1 cellular context compared by ENCODE assay signal in the genomic region with DNA sequence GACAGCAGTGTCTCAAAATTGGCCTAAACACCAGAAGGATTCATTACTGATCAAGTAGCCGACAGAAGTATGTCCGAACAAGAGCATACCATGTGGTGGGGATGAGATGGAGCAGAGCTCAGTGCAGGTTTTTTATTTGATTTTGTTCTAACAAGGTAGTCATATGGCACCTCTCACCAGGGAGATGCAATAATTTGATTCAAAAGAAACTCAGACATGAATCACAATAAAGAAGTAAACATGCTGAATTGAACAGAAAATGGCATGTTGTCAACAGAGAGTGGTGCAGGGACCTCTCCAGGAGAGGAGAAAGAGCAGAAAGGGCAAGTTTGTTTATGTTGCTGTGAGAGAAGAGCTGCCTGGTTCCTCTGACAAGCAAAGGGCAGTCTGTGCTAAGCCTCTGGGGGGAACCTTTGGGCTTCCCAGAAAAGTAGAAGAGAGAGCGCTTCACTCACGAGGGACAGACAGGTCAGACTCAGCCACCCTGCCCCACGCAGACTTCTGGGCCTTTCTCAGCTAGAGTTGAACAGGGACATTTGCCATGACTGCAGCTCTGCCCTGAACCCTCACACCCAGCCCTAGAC.
TF ChIP-seq lines count a peak whose summit lies in the region.

No MANE protein-coding gene starts in this region.

TF ChIP-seq in H1, 55 proteins besides CTCF, POLR2A, EP300 and RAD21 (continued from another document):
- TF ChIP-seq GABPA (IDR thresholded peaks at IDR 0.05; ENCODE audit: borderline replicate concordance, insufficient read depth, low read length) (no peak), HDAC2 (IDR thresholded peaks at IDR 0.05; ENCODE audit: borderline replicate concordance in 1 of 2, low read depth in 2 of 2, low read length in 2 of 2) (no peak), EGR1 (IDR thresholded peaks at IDR 0.05; ENCODE audit: borderline replicate concordance, low read depth, low read length) (no peak), SP4 (IDR thresholded peaks at IDR 0.05; ENCODE audit: low read length) (no peak), JUND (IDR thresholded peaks at IDR 0.05; ENCODE audit: low read length) (no peak)
- TF ChIP-seq, protein P1, sequence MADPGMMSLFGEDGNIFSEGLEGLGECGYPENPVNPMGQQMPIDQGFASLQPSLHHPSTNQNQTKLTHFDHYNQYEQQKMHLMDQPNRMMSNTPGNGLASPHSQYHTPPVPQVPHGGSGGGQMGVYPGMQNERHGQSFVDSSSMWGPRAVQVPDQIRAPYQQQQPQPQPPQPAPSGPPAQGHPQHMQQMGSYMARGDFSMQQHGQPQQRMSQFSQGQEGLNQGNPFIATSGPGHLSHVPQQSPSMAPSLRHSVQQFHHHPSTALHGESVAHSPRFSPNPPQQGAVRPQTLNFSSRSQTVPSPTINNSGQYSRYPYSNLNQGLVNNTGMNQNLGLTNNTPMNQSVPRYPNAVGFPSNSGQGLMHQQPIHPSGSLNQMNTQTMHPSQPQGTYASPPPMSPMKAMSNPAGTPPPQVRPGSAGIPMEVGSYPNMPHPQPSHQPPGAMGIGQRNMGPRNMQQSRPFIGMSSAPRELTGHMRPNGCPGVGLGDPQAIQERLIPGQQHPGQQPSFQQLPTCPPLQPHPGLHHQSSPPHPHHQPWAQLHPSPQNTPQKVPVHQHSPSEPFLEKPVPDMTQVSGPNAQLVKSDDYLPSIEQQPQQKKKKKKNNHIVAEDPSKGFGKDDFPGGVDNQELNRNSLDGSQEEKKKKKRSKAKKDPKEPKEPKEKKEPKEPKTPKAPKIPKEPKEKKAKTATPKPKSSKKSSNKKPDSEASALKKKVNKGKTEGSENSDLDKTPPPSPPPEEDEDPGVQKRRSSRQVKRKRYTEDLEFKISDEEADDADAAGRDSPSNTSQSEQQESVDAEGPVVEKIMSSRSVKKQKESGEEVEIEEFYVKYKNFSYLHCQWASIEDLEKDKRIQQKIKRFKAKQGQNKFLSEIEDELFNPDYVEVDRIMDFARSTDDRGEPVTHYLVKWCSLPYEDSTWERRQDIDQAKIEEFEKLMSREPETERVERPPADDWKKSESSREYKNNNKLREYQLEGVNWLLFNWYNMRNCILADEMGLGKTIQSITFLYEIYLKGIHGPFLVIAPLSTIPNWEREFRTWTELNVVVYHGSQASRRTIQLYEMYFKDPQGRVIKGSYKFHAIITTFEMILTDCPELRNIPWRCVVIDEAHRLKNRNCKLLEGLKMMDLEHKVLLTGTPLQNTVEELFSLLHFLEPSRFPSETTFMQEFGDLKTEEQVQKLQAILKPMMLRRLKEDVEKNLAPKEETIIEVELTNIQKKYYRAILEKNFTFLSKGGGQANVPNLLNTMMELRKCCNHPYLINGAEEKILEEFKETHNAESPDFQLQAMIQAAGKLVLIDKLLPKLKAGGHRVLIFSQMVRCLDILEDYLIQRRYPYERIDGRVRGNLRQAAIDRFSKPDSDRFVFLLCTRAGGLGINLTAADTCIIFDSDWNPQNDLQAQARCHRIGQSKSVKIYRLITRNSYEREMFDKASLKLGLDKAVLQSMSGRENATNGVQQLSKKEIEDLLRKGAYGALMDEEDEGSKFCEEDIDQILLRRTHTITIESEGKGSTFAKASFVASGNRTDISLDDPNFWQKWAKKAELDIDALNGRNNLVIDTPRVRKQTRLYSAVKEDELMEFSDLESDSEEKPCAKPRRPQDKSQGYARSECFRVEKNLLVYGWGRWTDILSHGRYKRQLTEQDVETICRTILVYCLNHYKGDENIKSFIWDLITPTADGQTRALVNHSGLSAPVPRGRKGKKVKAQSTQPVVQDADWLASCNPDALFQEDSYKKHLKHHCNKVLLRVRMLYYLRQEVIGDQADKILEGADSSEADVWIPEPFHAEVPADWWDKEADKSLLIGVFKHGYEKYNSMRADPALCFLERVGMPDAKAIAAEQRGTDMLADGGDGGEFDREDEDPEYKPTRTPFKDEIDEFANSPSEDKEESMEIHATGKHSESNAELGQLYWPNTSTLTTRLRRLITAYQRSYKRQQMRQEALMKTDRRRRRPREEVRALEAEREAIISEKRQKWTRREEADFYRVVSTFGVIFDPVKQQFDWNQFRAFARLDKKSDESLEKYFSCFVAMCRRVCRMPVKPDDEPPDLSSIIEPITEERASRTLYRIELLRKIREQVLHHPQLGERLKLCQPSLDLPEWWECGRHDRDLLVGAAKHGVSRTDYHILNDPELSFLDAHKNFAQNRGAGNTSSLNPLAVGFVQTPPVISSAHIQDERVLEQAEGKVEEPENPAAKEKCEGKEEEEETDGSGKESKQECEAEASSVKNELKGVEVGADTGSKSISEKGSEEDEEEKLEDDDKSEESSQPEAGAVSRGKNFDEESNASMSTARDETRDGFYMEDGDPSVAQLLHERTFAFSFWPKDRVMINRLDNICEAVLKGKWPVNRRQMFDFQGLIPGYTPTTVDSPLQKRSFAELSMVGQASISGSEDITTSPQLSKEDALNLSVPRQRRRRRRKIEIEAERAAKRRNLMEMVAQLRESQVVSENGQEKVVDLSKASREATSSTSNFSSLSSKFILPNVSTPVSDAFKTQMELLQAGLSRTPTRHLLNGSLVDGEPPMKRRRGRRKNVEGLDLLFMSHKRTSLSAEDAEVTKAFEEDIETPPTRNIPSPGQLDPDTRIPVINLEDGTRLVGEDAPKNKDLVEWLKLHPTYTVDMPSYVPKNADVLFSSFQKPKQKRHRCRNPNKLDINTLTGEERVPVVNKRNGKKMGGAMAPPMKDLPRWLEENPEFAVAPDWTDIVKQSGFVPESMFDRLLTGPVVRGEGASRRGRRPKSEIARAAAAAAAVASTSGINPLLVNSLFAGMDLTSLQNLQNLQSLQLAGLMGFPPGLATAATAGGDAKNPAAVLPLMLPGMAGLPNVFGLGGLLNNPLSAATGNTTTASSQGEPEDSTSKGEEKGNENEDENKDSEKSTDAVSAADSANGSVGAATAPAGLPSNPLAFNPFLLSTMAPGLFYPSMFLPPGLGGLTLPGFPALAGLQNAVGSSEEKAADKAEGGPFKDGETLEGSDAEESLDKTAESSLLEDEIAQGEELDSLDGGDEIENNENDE (IDR thresholded peaks at IDR 0.05; ENCODE audit: insufficient replicate concordance, low read length) = no peak
